8 cellular contexts compared by ENCODE assay signal in the genomic region with DNA sequence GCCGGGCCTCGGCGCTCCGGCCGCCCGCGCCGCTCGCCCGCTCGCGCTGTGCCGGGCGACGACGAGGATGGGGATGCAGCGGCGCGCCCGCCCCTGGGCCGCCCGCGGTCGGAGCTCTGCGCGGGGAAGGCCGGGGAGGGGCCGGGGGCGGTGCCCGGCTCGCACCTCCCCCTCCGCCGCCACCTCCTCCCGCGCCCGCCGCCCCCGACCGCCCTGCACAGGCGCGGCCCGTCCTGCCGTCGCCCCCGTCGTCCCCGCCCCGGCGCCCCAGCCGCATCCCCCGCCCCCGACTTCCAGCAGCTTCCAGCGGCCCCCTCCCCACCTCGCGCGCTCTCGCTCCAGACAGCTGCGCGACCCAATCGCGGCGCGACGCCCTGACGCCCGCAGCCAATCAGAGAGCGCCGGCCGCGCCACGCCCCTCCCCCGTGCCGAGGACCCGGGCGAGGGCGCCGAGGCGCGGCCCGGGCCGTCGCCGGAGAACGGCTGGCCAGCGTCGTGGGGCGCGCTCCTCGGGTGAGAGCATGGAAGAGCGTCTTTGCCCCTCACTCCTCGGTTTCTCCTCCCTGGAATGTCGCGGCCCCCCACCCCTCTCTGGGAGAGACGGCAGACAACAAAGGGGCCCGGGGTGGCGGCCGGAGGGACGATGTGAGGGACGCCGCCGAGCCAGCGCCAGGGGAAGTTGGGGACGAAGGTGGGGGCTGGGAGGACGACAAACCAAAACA. TPM values are rescaled to one million over a fixed set of nuclear protein-coding genes. Genes with fewer than 3 reads are reported as not detected.
DNase-seq lines count a peak whose midpoint lies in the region; ATAC-seq and TF ChIP-seq lines count a peak whose summit lies in the region.

A gene with protein sequence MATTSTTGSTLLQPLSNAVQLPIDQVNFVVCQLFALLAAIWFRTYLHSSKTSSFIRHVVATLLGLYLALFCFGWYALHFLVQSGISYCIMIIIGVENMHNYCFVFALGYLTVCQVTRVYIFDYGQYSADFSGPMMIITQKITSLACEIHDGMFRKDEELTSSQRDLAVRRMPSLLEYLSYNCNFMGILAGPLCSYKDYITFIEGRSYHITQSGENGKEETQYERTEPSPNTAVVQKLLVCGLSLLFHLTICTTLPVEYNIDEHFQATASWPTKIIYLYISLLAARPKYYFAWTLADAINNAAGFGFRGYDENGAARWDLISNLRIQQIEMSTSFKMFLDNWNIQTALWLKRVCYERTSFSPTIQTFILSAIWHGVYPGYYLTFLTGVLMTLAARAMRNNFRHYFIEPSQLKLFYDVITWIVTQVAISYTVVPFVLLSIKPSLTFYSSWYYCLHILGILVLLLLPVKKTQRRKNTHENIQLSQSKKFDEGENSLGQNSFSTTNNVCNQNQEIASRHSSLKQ (minus strand): TSS at position 69 of the 722 bp plus-strand sequence. CDS start 70 bp downstream, outside the sequence.

- TF ChIP-seq CTCF in AG04450 (IDR thresholded peaks at IDR 0.05; ENCODE audit: low read depth, low read length) (no peak), colonic mucosa (IDR thresholded peaks at IDR 0.05) (no peak)

- POLR2A ChIA-PET in AG04450 (lab: Yijun Ruan, JAX): interaction anchor here (0.5 to 1.0 kb wide), 6 partner anchors 11 to 322 kb away, joined by 3 to 6 read pairs (median 3); a partner anchor contains a TSS

- no peaks in the 10 kb centered on the region for H3K9me3 ChIP-seq in AG04450 (ENCODE audit: control insufficient read depth, insufficient read depth, low read length)
- no peaks in the 10 kb centered on the region for H3K9me3 ChIP-seq in colonic mucosa

- H3K27ac ChIP-seq in AG04450 (ENCODE audit: low read depth, low read length) (peak within 1 kb of the TSS; percentile 71), colonic mucosa (peak within 1 kb of the TSS; percentile 58)

- CTCF ChIA-PET in AG04450 (lab: Charles Lee): interaction anchor here (1.0 kb wide), 1 partner anchor 117 kb away, joined by 3 read pairs; no protein-coding TSS in a partner anchor

- DNase-seq in AG04450 (ENCODE audit: low read depth, low spot score): peak; percentile 71
- DNase-seq in NCI-H345 treated with DMSO at 0.1 percent for 48 hours (lab: John Stamatoyannopoulos, UW; ENCODE audit: unreplicated experiment): peak; percentile 90
- peak; percentile 82 for DNase-seq in activated CD4-positive, alpha-beta T cell treated with anti-CD3 and anti-CD28 coated beads for 48 hours
- peak; percentile 88 for DNase-seq in colonic mucosa
- peak; percentile 86 to 90 for DNase-seq in left colon
- peak; percentile 36 to 55 for DNase-seq in stimulated activated CD4-positive, alpha-beta T cell treated with anti-CD3 and anti-CD28 coated beads, Interleukin-1b, Interleukin-23, amount 100 ng/mL, for 1 hour (ENCODE audit: low read depth in 2 of 2)

- ATAC-seq in GM18909 (IDR thresholded peaks at IDR 0.05; ENCODE audit: poor library complexity, unreplicated experiment) (peak; percentile 92), HG03139 (IDR thresholded peaks at IDR 0.05; ENCODE audit: unreplicated experiment) (peak; percentile 95), left colon (peak; percentile 87)

- intact Hi-C loops in colonic mucosa (cut with DNase I): no loop called here
- intact Hi-C loops in left colon (cut with DNase I, micrococcal nuclease): no loop called here

- no peaks in the 10 kb centered on the region for H3K4me1 ChIP-seq in colonic mucosa

- no peaks in the 10 kb centered on the region for H3K27me3 ChIP-seq in AG04450 (ENCODE audit: control insufficient read depth, insufficient read depth, low read length)
- no peaks in the 10 kb centered on the region for H3K27me3 ChIP-seq in colonic mucosa

- H3K9ac ChIP-seq in colonic mucosa (ENCODE audit: low read depth in 2 of 2, low read length in 2 of 2): peak within 1 kb of the TSS; percentile 74 to 87

- H3K36me3 ChIP-seq in colonic mucosa: no peaks in the 10 kb centered on the region

- H3K4me3 ChIP-seq in AG04450 (ENCODE audit: low read depth, low read length) (peak within 1 kb of the TSS; percentile 75), colonic mucosa (peak within 1 kb of the TSS; percentile 75)

RNA-seq across cellular contexts. Expression of the gene that starts here (rescaled TPM):
- polyA plus RNA-seq in AG04450 (2011; rRNA removed): 59.2 and 75.2 TPM in 2 replicates
- polyA minus RNA-seq in AG04450 (2011; rRNA and poly(A)+ RNA removed): 32.4 and 62.7 TPM in 2 replicates
- total RNA-seq in colonic mucosa (10 to 100 TPM; 34.3 to 51.1 TPM), left colon (10 to 100 TPM; 67.0 to 73.8 TPM)

Comparison
In these comparisons a context has a peak if more than half of its experiments do, and no peak if none do; other contexts are left out.
1. Peak in every context shown above with its lines: DNase-seq, ATAC-seq, H3K4me3 ChIP-seq and H3K27ac ChIP-seq.